ENCODE assay signal across 8 cellular contexts in the genomic region with DNA sequence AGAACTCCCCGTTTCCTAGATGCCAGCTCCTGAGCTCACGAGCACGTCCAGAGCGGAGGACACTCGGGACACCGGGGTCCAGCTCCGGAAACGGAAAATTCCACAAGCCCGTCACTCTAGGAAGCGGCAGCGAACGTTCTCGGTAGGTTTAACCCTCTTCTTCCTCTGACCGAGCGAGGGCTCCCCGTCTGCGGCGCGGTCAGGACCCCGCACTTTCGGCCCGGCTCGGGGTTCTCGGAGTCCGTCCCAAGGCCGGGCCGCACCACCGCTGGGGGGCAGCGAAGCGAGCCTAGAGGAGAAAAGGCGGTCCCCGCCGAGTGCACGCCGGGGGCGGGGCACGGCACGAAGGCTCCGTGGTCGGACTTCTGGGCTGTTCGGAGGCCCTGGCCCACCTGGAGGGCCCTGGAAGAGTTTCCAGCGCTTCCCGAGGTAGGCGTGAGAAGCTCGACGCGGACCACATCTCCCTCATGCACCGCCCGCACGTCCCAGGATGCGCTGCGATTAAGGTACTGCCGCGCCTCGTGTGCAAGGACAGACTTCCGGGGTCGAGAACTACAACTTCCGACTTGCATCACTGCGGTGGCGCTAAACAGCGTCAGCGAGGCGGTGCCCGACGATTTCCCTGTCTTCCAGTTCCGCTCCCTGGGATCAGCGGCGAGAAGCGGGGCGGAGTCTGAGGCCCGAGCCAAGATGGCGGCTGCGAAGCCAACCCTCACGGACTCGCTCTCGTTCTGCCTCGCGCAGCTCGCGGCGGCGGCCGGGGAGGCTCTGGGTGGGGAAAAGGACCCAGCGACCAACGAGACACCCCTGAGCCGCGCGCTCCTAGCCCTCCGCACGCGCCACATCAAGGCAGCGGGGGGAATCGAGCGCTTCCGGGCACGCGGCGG. TPM values are rescaled to one million over a fixed set of nuclear protein-coding genes. Genes with fewer than 3 reads are reported as not detected.
DNase-seq lines count a peak whose midpoint lies in the region; ATAC-seq and TF ChIP-seq lines count a peak whose summit lies in the region.

A gene with protein sequence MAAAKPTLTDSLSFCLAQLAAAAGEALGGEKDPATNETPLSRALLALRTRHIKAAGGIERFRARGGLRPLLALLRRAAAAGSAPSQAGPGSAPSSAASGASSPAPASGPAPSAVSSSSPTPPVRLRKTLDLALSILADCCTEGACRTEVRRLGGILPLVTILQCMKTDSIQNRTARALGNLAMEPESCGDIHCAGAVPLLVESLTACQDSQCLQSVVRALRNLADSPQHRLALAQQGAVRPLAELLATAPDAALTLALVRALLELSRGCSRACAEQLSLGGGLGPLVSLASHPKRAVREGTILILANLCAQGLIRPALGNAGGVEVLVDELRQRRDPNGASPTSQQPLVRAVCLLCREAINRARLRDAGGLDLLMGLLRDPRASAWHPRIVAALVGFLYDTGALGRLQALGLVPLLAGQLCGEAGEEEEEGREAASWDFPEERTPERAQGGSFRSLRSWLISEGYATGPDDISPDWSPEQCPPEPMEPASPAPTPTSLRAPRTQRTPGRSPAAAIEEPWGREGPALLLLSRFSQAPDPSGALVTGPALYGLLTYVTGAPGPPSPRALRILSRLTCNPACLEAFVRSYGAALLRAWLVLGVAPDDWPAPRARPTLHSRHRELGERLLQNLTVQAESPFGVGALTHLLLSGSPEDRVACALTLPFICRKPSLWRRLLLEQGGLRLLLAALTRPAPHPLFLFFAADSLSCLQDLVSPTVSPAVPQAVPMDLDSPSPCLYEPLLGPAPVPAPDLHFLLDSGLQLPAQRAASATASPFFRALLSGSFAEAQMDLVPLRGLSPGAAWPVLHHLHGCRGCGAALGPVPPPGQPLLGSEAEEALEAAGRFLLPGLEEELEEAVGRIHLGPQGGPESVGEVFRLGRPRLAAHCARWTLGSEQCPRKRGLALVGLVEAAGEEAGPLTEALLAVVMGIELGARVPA (plus strand): TSS at position 667 of the 887 bp plus-strand sequence. CDS start 24 bp downstream, at position 691.

- peak; percentile 86 for TF ChIP-seq POLR2A in Raji (IDR thresholded peaks at IDR 0.05; ENCODE audit: insufficient read depth, low read depth, low read length)

- DNase-seq in G401 (ENCODE audit: low spot score) (peak; percentile 99), H7 (peak; percentile 93), fibroblast of pulmonary artery (ENCODE audit: low read depth) (peak; percentile 99), nephron progenitor cell (peak; percentile 95)
- peak; percentile 93 for DNase-seq in activated effector memory CD4-positive, alpha-beta T cell treated with Interleukin-2 at 50 U/mL for 16 hours
- DNase-seq in stimulated activated naive CD8-positive, alpha-beta T cell treated with anti-CD3 and anti-CD28 coated beads, Interleukin-15, amount 100 ng/mL, for 72 hours = peak; percentile 94 to 97

- peaks cover 6% of the 10 kb centered on the region for H3K36me3 Mint-ChIP-seq in nephron progenitor cell (ENCODE audit: low read depth)

- peak; percentile 84 for ATAC-seq in stimulated activated naive CD8-positive, alpha-beta T cell treated with anti-CD3 and anti-CD28 coated beads, Interleukin-15, amount 100 ng/mL, for 72 hours

- peaks cover 59% of the 10 kb centered on the region for H3K79me2 ChIP-seq in Loucy (ENCODE audit: insufficient read depth, low read length)

- peak within 1 kb of the TSS; percentile 70 for H2AFZ ChIP-seq in Loucy (ENCODE audit: low read length)

- H3K9me3 ChIP-seq in Loucy (ENCODE audit: insufficient read depth, low read depth, low read length) = no peaks in the 10 kb centered on the region

- in situ Hi-C loops in G401 (cut with HindIII; ENCODE audit: low sequenced_read_pairs) = no loop called here

- peaks cover 52% of the 10 kb centered on the region for H3K4me1 Mint-ChIP-seq in nephron progenitor cell
- peaks cover 50% of the 10 kb centered on the region for H3K4me1 Mint-ChIP-seq in stimulated activated naive CD8-positive, alpha-beta T cell treated with anti-CD3 and anti-CD28 coated beads, Interleukin-15, amount 100 ng/mL, for 72 hours

- peaks cover 43% of the 10 kb centered on the region for H4K20me1 ChIP-seq in Loucy (ENCODE audit: insufficient read depth, low read length, poor library complexity, severe bottlenecking)

- peaks cover 6% of the 10 kb centered on the region for H3F3A ChIP-seq in Loucy (ENCODE audit: low read depth)

- H3K27me3 Mint-ChIP-seq in nephron progenitor cell (ENCODE audit: low read depth, poor library complexity) = no peaks in the 10 kb centered on the region
- no peaks in the 10 kb centered on the region for H3K27me3 Mint-ChIP-seq in stimulated activated naive CD8-positive, alpha-beta T cell treated with anti-CD3 and anti-CD28 coated beads, Interleukin-15, amount 100 ng/mL, for 72 hours

- H3K27me3 ChIP-seq in H7 (ENCODE audit: control insufficient read depth, insufficient read depth, low read length) = no peaks in the 10 kb centered on the region
- no peaks in the 10 kb centered on the region for H3K27me3 ChIP-seq in Loucy (ENCODE audit: insufficient read depth, low read length, poor library complexity, severe bottlenecking)

- peaks cover 42% of the 10 kb centered on the region for H3K4me1 ChIP-seq in Loucy (ENCODE audit: insufficient read depth, low read length, poor library complexity, severe bottlenecking)

- H3K9me3 Mint-ChIP-seq in nephron progenitor cell = no peaks in the 10 kb centered on the region
- no peaks in the 10 kb centered on the region for H3K9me3 Mint-ChIP-seq in stimulated activated naive CD8-positive, alpha-beta T cell treated with anti-CD3 and anti-CD28 coated beads, Interleukin-15, amount 100 ng/mL, for 72 hours

- TF ChIP-seq CTCF in Loucy (conservative IDR thresholded peaks at IDR 0.05; ENCODE audit: low read length) (peak; percentile 65), fibroblast of pulmonary artery (IDR thresholded peaks at IDR 0.05; ENCODE audit: low read length, missing control alignments) (peak; percentile 41), nephron progenitor cell (IDR thresholded peaks at IDR 0.05) (no peak)

- peak within 1 kb of the TSS; percentile 94 for H3K9ac ChIP-seq in Loucy (ENCODE audit: low read depth, low read length, poor library complexity, severe bottlenecking)

- H3K27ac Mint-ChIP-seq in nephron progenitor cell = peak within 1 kb of the TSS; percentile 98
- H3K27ac Mint-ChIP-seq in stimulated activated naive CD8-positive, alpha-beta T cell treated with anti-CD3 and anti-CD28 coated beads, Interleukin-15, amount 100 ng/mL, for 72 hours = peak within 1 kb of the TSS; percentile 98 to 99

- H3K9me2 ChIP-seq in Loucy (replicated peaks; ENCODE audit: low read depth, low read length) = no peaks in the 10 kb centered on the region

- H3K36me3 ChIP-seq in H7 (replicated peaks; ENCODE audit: control insufficient read depth, insufficient read depth, low read length) = no peaks in the 10 kb centered on the region; the same call in 1 of the 2 replicates
- H3K36me3 ChIP-seq in Loucy (ENCODE audit: insufficient read depth, low read length) = peaks cover 19% of the 10 kb centered on the region; the same call in 1 of the 2 replicates

- peak within 1 kb of the TSS; percentile 89 for H3K4me3 Mint-ChIP-seq in nephron progenitor cell
- H3K4me3 Mint-ChIP-seq in stimulated activated naive CD8-positive, alpha-beta T cell treated with anti-CD3 and anti-CD28 coated beads, Interleukin-15, amount 100 ng/mL, for 72 hours = peak within 1 kb of the TSS; percentile 93 to 97

- peak within 1 kb of the TSS; percentile 83 for H3K4me3 ChIP-seq in H7 (ENCODE audit: insufficient read depth, low read depth, low read length)
- H3K4me3 ChIP-seq in Loucy (ENCODE audit: low read length, poor library complexity, severe bottlenecking) = peak within 1 kb of the TSS; percentile 94
- peak within 1 kb of the TSS; percentile 86 for H3K4me3 ChIP-seq in fibroblast of pulmonary artery (replicated peaks; ENCODE audit: low read depth, low read length)

- peak within 1 kb of the TSS; percentile 99 for H3K4me2 ChIP-seq in Loucy (ENCODE audit: low read depth, low read length, poor library complexity, severe bottlenecking)

RNA-seq across cellular contexts. Expression of the gene that starts here (rescaled TPM):
- total RNA-seq in G401 (2014; rRNA removed; shearing (Covaris generic)) = 7.6 and 12.2 TPM in 2 replicates
- total RNA-seq in H7 (2014; rRNA removed; shearing (Covaris generic)) = 8.0 and 11.6 TPM in 2 replicates

Comparison
In these comparisons a context has a peak if more than half of its experiments do, and no peak if none do; other contexts are left out.
1. Peak in every context shown above with its lines: DNase-seq, ATAC-seq and H3K4me3 ChIP-seq.